Comparison of ENCODE assay signal across 8 cellular contexts in genomic region chr11:62064221-62064620, GRCh38.
"Had no signal": no experiment of that assay in that cellular context is flagged by ENCODE, and none has a peak within 500 bp of the region (broad histone marks: within the 10 kb centered on the region; RNA-seq: fewer than 3 reads in every experiment).

No MANE protein-coding gene starts in this region.

- H3K27ac ChIP-seq: GM23248 had no signal

- DNase-seq: GM23248, GOT3, H7, HFFc6, IMR-90 had no signal

- H3K36me3 ChIP-seq: HAP-1 had no signal

- H3K4me3 ChIP-seq: GM23248, HAP-1, K562 had no signal

- ATAC-seq: HCT116, K562 had no signal

- H3K9me3 ChIP-seq: HAP-1 had no signal

- H2AFZ ChIP-seq: GM23248 had no signal

- H3K4me1 ChIP-seq: HAP-1 had no signal

- H3K9ac ChIP-seq: GM23248 had no signal
